Comparison of ENCODE assay signal across 18 cellular contexts in the genomic region with DNA sequence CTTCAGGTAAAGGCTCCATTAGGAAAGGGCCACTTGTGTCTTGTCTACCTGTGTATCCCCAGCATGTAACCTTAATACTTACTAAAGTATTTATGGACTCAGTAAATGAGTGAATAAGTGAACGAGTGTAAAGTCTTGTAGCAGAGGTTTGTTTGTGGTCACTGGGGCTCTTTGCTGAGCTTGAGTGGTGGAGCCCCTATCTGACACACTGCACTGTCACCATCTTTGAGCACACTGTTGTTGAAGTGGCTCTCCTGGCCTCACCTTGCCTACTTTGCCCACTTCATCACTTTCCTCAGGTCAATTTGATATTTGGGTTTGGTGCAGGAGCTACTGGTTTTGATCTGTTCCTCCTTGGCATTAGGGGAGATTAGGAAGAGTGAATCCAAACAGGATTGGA. TPM values are rescaled to one million over a fixed set of nuclear protein-coding genes. Genes with fewer than 3 reads are reported as not detected.
"Had no signal": no experiment of that assay in that cellular context is flagged by ENCODE, and none has a peak within 500 bp of the region (broad histone marks: within the 10 kb centered on the region; RNA-seq: fewer than 3 reads in every experiment).

No MANE protein-coding gene starts in this region.

- H3K4me2 ChIP-seq: KMS-11 had no signal

- H3K9me3 ChIP-seq: SJSA1 had no signal

- H3K9ac ChIP-seq: KMS-11 had no signal

- H3K27ac ChIP-seq: KMS-11, SJSA1, SK-N-MC had no signal

- DNase-seq: Kasumi-1, MM.1S, NCI-H1092 treated with DMSO at 0.1 percent for 48 hours, NCI-H1436, NCI-H187, NCI-H2029, NCI-H2081 treated with DMSO at 0.1 percent for 48 hours, NCI-H2227 treated with DMSO at 0.1 percent for 48 hours, NCI-H524, NCI-H69, NCI-H774, Right ventricle myocardium superior, RPMI8226, SIG-M5 had no signal

- H3K27me3 ChIP-seq: SJSA1 had no signal

- H3K4me3 ChIP-seq: SJSA1, SK-N-MC had no signal

- H3K36me3 ChIP-seq: SJSA1 had no signal

RNA-seq across cellular contexts. Expression of a gene that starts 39.3 kb away (rescaled TPM):
- total RNA-seq: HT-29 had no signal
